In the genomic region with DNA sequence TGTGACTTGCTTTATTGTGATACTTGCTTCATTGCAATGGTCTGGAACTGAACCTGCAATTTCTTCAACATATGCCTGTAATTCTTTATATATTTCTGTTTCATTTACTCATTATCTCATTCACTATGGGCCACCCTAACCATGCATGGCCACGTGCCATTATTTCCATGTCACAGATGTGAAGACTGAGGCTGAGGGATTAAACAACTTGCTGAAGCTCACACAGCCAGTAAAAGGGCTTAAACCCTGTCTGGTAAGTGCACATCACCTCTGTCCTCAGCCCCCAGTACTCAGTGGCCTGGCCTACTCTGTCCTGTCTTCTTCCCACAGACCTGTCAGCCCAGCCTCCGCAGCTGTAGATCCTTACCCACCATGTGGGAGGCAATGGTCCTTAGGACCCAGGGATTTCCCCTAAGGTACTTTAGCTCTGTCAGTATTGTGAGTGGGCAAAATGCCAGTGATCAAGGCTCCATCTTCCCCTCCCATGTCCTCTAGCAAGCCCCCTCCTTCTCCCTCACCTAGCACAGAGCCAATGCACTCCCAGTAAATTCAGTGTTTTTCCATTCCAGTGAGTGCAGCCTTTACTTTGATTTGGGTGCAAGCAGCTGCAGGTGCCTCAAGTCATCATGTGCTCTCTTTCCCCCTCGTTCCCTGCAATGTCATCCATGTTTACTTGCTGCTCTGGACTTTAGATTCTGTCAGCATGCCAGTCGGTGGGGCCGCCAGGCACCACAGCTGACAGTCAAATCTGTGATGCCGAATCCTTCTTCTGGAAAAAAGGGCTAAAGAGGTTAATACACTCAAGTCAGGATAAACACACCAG, we compare ENCODE assay signal across 1 cellular context.
A peak's percentile ranks its signal among the peaks of the same experiment; 100 is the strongest.
TF ChIP-seq lines count a peak whose summit lies in the region.

No MANE protein-coding gene starts in this region.

TF ChIP-seq in HepG2, 621 proteins besides CTCF, POLR2A, EP300 and RAD21 (continued from another document and continues in another):
- TF ChIP-seq, protein P1, sequence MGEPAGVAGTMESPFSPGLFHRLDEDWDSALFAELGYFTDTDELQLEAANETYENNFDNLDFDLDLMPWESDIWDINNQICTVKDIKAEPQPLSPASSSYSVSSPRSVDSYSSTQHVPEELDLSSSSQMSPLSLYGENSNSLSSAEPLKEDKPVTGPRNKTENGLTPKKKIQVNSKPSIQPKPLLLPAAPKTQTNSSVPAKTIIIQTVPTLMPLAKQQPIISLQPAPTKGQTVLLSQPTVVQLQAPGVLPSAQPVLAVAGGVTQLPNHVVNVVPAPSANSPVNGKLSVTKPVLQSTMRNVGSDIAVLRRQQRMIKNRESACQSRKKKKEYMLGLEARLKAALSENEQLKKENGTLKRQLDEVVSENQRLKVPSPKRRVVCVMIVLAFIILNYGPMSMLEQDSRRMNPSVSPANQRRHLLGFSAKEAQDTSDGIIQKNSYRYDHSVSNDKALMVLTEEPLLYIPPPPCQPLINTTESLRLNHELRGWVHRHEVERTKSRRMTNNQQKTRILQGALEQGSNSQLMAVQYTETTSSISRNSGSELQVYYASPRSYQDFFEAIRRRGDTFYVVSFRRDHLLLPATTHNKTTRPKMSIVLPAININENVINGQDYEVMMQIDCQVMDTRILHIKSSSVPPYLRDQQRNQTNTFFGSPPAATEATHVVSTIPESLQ (CRISPR knock-in tag; conservative IDR thresholded peaks at IDR 0.05), result 0 out of 2 replicates have a peak, but pooled peaks have one; percentile 60
- TF ChIP-seq TBL1XR1 (IDR thresholded peaks at IDR 0.05; ENCODE audit: borderline replicate concordance, low read length, partially characterized antibody), result peak; percentile 49
- TF ChIP-seq ATAD3A (CRISPR knock-in tag; IDR thresholded peaks at IDR 0.05), result no peak
- no peak for TF ChIP-seq JUND (CRISPR knock-in tag; IDR thresholded peaks at IDR 0.05)
- no peak for TF ChIP-seq TAF1 (CRISPR knock-in tag; IDR thresholded peaks at IDR 0.05)
- TF ChIP-seq TMF1 (CRISPR knock-in tag; IDR thresholded peaks at IDR 0.05; ENCODE audit: low read depth), result peak; percentile 60; the same call in 1 of the 2 replicates
- TF ChIP-seq NFE2L2 (IDR thresholded peaks at IDR 0.05; ENCODE audit: low read length), result peak; percentile 78; the same call in 1 of the 2 replicates
- TF ChIP-seq CSRNP2 (CRISPR knock-in tag; conservative IDR thresholded peaks at IDR 0.05; ENCODE audit: low read depth), result no peak
- TF ChIP-seq ZMAT5 (CRISPR knock-in tag; IDR thresholded peaks at IDR 0.05; ENCODE audit: borderline replicate concordance, low read depth), result no peak
- 0 out of 2 replicates have a peak, but pooled peaks have one; percentile 22 for TF ChIP-seq SP5 (CRISPR knock-in tag; IDR thresholded peaks at IDR 0.05; ENCODE audit: borderline replicate concordance, low read depth)
- TF ChIP-seq E2F2 (CRISPR knock-in tag; IDR thresholded peaks at IDR 0.05; ENCODE audit: borderline replicate concordance), result no peak
- no peak for TF ChIP-seq NFRKB (IDR thresholded peaks at IDR 0.05)
- peak; percentile 63; the same call in 1 of the 2 replicates for TF ChIP-seq CREM (IDR thresholded peaks at IDR 0.05)
- TF ChIP-seq CREM (CRISPR knock-in tag; IDR thresholded peaks at IDR 0.05), result no peak
- TF ChIP-seq ZSCAN29 (CRISPR knock-in tag; conservative IDR thresholded peaks at IDR 0.05), result 0 out of 2 replicates have a peak, but pooled peaks have one; percentile 70
- 0 out of 2 replicates have a peak, but pooled peaks have one; percentile 71 for TF ChIP-seq ZNF256 (CRISPR knock-in tag; conservative IDR thresholded peaks at IDR 0.05)
- peak; percentile 77; the same call in 1 of the 2 replicates for TF ChIP-seq FOXC1 (CRISPR knock-in tag; IDR thresholded peaks at IDR 0.05; ENCODE audit: borderline replicate concordance)
- TF ChIP-seq YEATS2 (CRISPR knock-in tag; IDR thresholded peaks at IDR 0.05; ENCODE audit: borderline replicate concordance), result no peak; the same call in 1 of the 2 replicates
- TF ChIP-seq, protein P2, sequence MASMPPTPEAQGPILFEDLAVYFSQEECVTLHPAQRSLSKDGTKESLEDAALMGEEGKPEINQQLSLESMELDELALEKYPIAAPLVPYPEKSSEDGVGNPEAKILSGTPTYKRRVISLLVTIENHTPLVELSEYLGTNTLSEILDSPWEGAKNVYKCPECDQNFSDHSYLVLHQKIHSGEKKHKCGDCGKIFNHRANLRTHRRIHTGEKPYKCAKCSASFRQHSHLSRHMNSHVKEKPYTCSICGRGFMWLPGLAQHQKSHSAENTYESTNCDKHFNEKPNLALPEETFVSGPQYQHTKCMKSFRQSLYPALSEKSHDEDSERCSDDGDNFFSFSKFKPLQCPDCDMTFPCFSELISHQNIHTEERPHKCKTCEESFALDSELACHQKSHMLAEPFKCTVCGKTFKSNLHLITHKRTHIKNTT (CRISPR knock-in tag; IDR thresholded peaks at IDR 0.05), result no peak
- TF ChIP-seq ZHX2 (IDR thresholded peaks at IDR 0.05; ENCODE audit: low read depth), result no peak
- TF ChIP-seq ZHX2 (CRISPR knock-in tag; IDR thresholded peaks at IDR 0.05; ENCODE audit: borderline replicate concordance), result no peak
- TF ChIP-seq, protein P3, sequence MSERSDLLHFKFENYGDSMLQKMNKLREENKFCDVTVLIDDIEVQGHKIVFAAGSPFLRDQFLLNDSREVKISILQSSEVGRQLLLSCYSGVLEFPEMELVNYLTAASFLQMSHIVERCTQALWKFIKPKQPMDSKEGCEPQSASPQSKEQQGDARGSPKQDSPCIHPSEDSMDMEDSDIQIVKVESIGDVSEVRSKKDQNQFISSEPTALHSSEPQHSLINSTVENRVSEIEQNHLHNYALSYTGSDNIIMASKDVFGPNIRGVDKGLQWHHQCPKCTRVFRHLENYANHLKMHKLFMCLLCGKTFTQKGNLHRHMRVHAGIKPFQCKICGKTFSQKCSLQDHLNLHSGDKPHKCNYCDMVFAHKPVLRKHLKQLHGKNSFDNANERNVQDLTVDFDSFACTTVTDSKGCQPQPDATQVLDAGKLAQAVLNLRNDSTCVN (CRISPR knock-in tag; IDR thresholded peaks at IDR 0.05; ENCODE audit: borderline replicate concordance), result peak; percentile 87; the same call in 1 of the 2 replicates
- no peak for TF ChIP-seq NCOA5 (CRISPR knock-in tag; IDR thresholded peaks at IDR 0.05)
- no peak; the same call in 1 of the 2 replicates for TF ChIP-seq CHD4 (IDR thresholded peaks at IDR 0.05; ENCODE audit: borderline replicate concordance, low read length)
- TF ChIP-seq, protein P4, sequence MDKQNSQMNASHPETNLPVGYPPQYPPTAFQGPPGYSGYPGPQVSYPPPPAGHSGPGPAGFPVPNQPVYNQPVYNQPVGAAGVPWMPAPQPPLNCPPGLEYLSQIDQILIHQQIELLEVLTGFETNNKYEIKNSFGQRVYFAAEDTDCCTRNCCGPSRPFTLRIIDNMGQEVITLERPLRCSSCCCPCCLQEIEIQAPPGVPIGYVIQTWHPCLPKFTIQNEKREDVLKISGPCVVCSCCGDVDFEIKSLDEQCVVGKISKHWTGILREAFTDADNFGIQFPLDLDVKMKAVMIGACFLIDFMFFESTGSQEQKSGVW (CRISPR knock-in tag; IDR thresholded peaks at IDR 0.05; ENCODE audit: borderline replicate concordance), result no peak; the same call in 1 of the 2 replicates
- peak; percentile 67 for TF ChIP-seq ZEB1 (IDR thresholded peaks at IDR 0.05; ENCODE audit: insufficient replicate concordance, low read depth)
- TF ChIP-seq DRAP1 (CRISPR knock-in tag; IDR thresholded peaks at IDR 0.05), result 0 out of 2 replicates have a peak, but pooled peaks have one; percentile 40
- peak; percentile 94 for TF ChIP-seq GFI1 (CRISPR knock-in tag; IDR thresholded peaks at IDR 0.05; ENCODE audit: borderline replicate concordance)
- no peak for TF ChIP-seq RORA (CRISPR knock-in tag; IDR thresholded peaks at IDR 0.05)
- TF ChIP-seq ZNF740 (CRISPR knock-in tag; IDR thresholded peaks at IDR 0.05), result peak; percentile 61; the same call in 1 of the 2 replicates
- peak; percentile 88 for TF ChIP-seq ZNF441 (CRISPR knock-in tag; IDR thresholded peaks at IDR 0.05; ENCODE audit: borderline replicate concordance)
- TF ChIP-seq RFX5 (IDR thresholded peaks at IDR 0.05; ENCODE audit: low read depth, low read length), result no peak
- TF ChIP-seq THAP7 (CRISPR knock-in tag; IDR thresholded peaks at IDR 0.05), result peak; percentile 41; the same call in 1 of the 2 replicates
- TF ChIP-seq HNRNPLL (IDR thresholded peaks at IDR 0.05; ENCODE audit: low read depth, low read length, poor library complexity, severe bottlenecking), result no peak
- TF ChIP-seq YEATS4 (CRISPR knock-in tag; IDR thresholded peaks at IDR 0.05; ENCODE audit: borderline replicate concordance), result peak; percentile 76; the same call in 1 of the 2 replicates
- peak; percentile 90 for TF ChIP-seq MED1 (CRISPR knock-in tag; IDR thresholded peaks at IDR 0.05)
- no peak; the same call in 1 of the 2 replicates for TF ChIP-seq HINFP (CRISPR knock-in tag; IDR thresholded peaks at IDR 0.05; ENCODE audit: low read depth)
